ENCODE assay signal across 8 cellular contexts in the genomic region with DNA sequence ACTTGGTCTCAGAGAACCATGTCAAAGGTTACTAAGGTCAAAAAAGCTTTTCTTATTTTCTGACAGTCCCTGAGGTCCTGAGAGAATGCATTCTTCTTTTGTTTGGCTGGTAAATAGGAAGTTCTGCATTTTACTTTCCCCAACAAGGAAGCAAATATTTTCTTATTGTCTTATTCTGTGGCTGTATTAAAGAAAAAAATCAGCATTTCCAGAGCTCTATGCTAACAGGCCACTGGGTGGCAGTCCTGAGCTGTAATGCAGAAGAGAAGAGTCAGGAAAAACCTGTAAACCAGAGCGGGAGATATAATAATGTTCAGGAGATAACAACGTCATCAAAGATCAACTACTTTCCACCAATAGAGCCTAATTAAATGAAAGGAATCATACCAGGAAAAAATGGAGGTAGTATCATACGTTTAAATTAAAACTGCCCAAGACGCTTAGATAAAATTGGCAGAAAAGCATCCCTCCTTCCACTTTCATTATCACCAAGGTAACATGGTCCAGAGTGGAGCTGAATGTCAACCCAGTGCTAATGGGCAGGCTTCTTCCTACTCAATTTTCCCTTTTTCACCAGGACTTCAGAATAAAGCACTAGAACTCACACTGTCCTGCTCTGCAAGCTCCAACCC. TPM values are rescaled to one million over a fixed set of nuclear protein-coding genes. Genes with fewer than 3 reads are reported as not detected.
DNase-seq lines count a peak whose midpoint lies in the region; ATAC-seq lines count a peak whose summit lies in the region.

No MANE protein-coding gene starts in this region.

- no peaks in the 10 kb centered on the region for H3K36me3 ChIP-seq in mesenchymal stem cell (ENCODE audit: control insufficient read depth in 1 of 2, insufficient read depth in 2 of 2, low read depth in 1 of 2, low read length in 2 of 2)

- no peak overlapping the region for H3K14ac ChIP-seq in mesenchymal stem cell (ENCODE audit: low read length in 2 of 2)

- no peaks in the 10 kb centered on the region for H3K79me1 ChIP-seq in mesenchymal stem cell (replicated peaks; ENCODE audit: low read length, poor library complexity, severe bottlenecking)

- 65% methylated on average over 2 of the region's 4 CpGs for WGBS in mesenchymal stem cell

- no peak overlapping the region for H3K4ac ChIP-seq in mesenchymal stem cell (ENCODE audit: low read depth in 1 of 2, low read length in 2 of 2)

- no peak overlapping the region for H4K91ac ChIP-seq in mesenchymal stem cell (ENCODE audit: low read length)

- no peak overlapping the region for H2AFZ ChIP-seq in mesenchymal stem cell (ENCODE audit: low read depth, low read length)

- peak overlapping the region in 1 of 2 experiments; percentile 66 for H3K4me3 ChIP-seq in mesenchymal stem cell (ENCODE audit: insufficient read depth in 1 of 2, low read depth in 1 of 2, low read length in 2 of 2)

- no peak overlapping the region for H2AK5ac ChIP-seq in mesenchymal stem cell (ENCODE audit: low read length, severe bottlenecking)

- no peak overlapping the region for H2BK12ac ChIP-seq in mesenchymal stem cell (ENCODE audit: low read length in 2 of 2)

- H3K23ac ChIP-seq in mesenchymal stem cell (ENCODE audit: low read length in 2 of 2), result no peak overlapping the region

- no peaks in the 10 kb centered on the region for H3K4me1 ChIP-seq in mesenchymal stem cell (ENCODE audit: control insufficient read depth, insufficient read depth, low read depth, low read length)

- peak; percentile 45 for ATAC-seq in HG03432 (IDR thresholded peaks at IDR 0.05; ENCODE audit: unreplicated experiment)
- no peak for ATAC-seq in HG03095 (IDR thresholded peaks at IDR 0.05; ENCODE audit: unreplicated experiment)

- peak; percentile 20 for DNase-seq in CMK (ENCODE audit: low read depth)
- DNase-seq in NCI-H748 treated with DMSO at 0.1 percent for 48 hours (lab: John Stamatoyannopoulos, UW), result peak; percentile 95
- DNase-seq in activated CD4-positive, alpha-beta T cell treated with anti-CD3 and anti-CD28 coated beads, Interleukin-2, amount 50 U/mL, for 48 hours, result peak; percentile 71 to 74
- peak; percentile 59 for DNase-seq in ecto neural progenitor cell (ENCODE audit: low spot score)
- DNase-seq in mesenchymal stem cell, result peak; percentile 69
- peak; percentile 18 to 43 for DNase-seq in stimulated activated CD8-positive, alpha-beta memory T cell treated with anti-CD3 and anti-CD28 coated beads, Interleukin-2, amount 100 ng/mL, for 1 hour (ENCODE audit: low read depth in 2 of 2)

- no peak overlapping the region for H2BK5ac ChIP-seq in mesenchymal stem cell (ENCODE audit: low read depth, low read length, poor library complexity, severe bottlenecking)

- H4K8ac ChIP-seq in mesenchymal stem cell (ENCODE audit: low read length), result no peak overlapping the region

- H3K27ac ChIP-seq in mesenchymal stem cell (ENCODE audit: low read length, poor library complexity, severe bottlenecking), result no peak overlapping the region

- peak overlapping the region; percentile 74 for H3K9ac ChIP-seq in mesenchymal stem cell (ENCODE audit: low read length)

- H3K4me2 ChIP-seq in mesenchymal stem cell (ENCODE audit: low read length, poor library complexity, severe bottlenecking), result no peak overlapping the region

- no peak overlapping the region for H3K18ac ChIP-seq in mesenchymal stem cell (ENCODE audit: low read depth in 1 of 2, low read length in 2 of 2)

- no peak overlapping the region for H2BK120ac ChIP-seq in mesenchymal stem cell (ENCODE audit: low read depth, low read length)

- H3K27me3 ChIP-seq in mesenchymal stem cell (ENCODE audit: control insufficient read depth in 1 of 2, insufficient read depth in 1 of 2, low read length in 2 of 2), result no peaks in the 10 kb centered on the region

- H3K9me3 ChIP-seq in mesenchymal stem cell (ENCODE audit: control insufficient read depth, low read length), result no peaks in the 10 kb centered on the region

- H2BK15ac ChIP-seq in mesenchymal stem cell (ENCODE audit: low read depth, poor library complexity, severe bottlenecking), result no peak overlapping the region

RNA-seq across cellular contexts. Expression of a gene that starts 55.6 kb away (rescaled TPM):
- 1.4 TPM for polyA plus RNA-seq in mesenchymal stem cell (2013, experiment 1 of 2)
- polyA plus RNA-seq in mesenchymal stem cell (2013, experiment 2 of 2), result 1.7 TPM

Comparison
In these comparisons a context has a peak if more than half of its experiments do, and no peak if none do; other contexts are left out.
1. DNase-seq: peak in every context shown above with its lines; median percentile 95 in NCI-H748 treated with DMSO at 0.1 percent for 48 hours; 72 in activated CD4-positive, alpha-beta T cell treated with anti-CD3 and anti-CD28 coated beads, Interleukin-2, amount 50 U/mL, for 48 hours; 69 in mesenchymal stem cell; 59 in ecto neural progenitor cell; 30 in stimulated activated CD8-positive, alpha-beta memory T cell treated with anti-CD3 and anti-CD28 coated beads, Interleukin-2, amount 100 ng/mL, for 1 hour; 20 in CMK.